In genomic region chr19:54462072-54462712, GRCh38 we compare ENCODE assay signal across 8 cellular contexts. TPM values are rescaled to one million over a fixed set of nuclear protein-coding genes. Genes with fewer than 3 reads are reported as not detected.
DNase-seq lines count a peak whose midpoint lies in the region; ATAC-seq, FAIRE-seq and TF ChIP-seq lines count a peak whose summit lies in the region.

No MANE protein-coding gene starts in this region.

- BruUV-seq in endothelial cell of umbilical vein (replicated peaks; lab: Mats Ljungman, UMichigan): no TSS peak

- POLR2A ChIA-PET in endothelial cell of umbilical vein (lab: Charles Lee): interaction anchor here (0.6 to 2.4 kb wide), 3 partner anchors 9 to 13 kb away, joined by 3 to 11 read pairs (median 4); partner anchors contain the start of genes CDC42EP5 and LENG8

- no peak for TF ChIP-seq POLR2A in endothelial cell of umbilical vein (IDR thresholded peaks at IDR 0.05; ENCODE audit: low read depth, low read length)
- TF ChIP-seq POLR2A in H54 (IDR thresholded peaks at IDR 0.05; ENCODE audit: low read depth, low read length): no peak

- ATAC-seq in GM18502 (IDR thresholded peaks at IDR 0.05; ENCODE audit: poor library complexity, unreplicated experiment): no peak

- FAIRE-seq in endothelial cell of umbilical vein (lab: Jason Lieb, UNC): no peak
- FAIRE-seq in H54 (lab: Jason Lieb, UNC): no peak

- H3K27me3 ChIP-seq in DOHH2 (ENCODE audit: control insufficient read depth, low read length) (no peaks in the 10 kb centered on the region), endothelial cell of umbilical vein (ENCODE audit: control insufficient read depth in 2 of 2, insufficient read depth in 2 of 2, low read length in 2 of 2) (no peaks in the 10 kb centered on the region), parathyroid adenoma (ENCODE audit: control insufficient read depth, insufficient read depth, low read length) (no peaks in the 10 kb centered on the region)

- intact Hi-C loops in endothelial cell of umbilical vein (cut with micrococcal nuclease): loop anchor here (2.0 to 10.0 kb wide), 6 partner anchors 271 to 1193 kb away; partner anchors contain the start of genes MYADM, PPP1R12C, RDH13 and TSEN34

- dilution Hi-C loops in endothelial cell of umbilical vein (cut with MboI; ENCODE audit: extremely low pct_ligation_motif_present, low sequenced_read_pairs): no loop called here

- H2AFZ ChIP-seq in endothelial cell of umbilical vein (ENCODE audit: low read depth, low read length): no peak overlapping the region
- H2AFZ ChIP-seq in parathyroid adenoma: no peak overlapping the region

- peak overlapping the region; percentile 80 for H3K4me3 ChIP-seq in DOHH2 (ENCODE audit: low read length)
- peak overlapping the region in 1 of 3 experiments; percentile 46 for H3K4me3 ChIP-seq in endothelial cell of umbilical vein (replicated peaks in 1 of 3; ENCODE audit: insufficient read depth in 1 of 3, low read depth in 1 of 3, low read length in 3 of 3)
- no peak overlapping the region for H3K4me3 ChIP-seq in parathyroid adenoma (ENCODE audit: low read depth, low read length)

- H3K9me3 ChIP-seq in DOHH2 (ENCODE audit: control insufficient read depth, insufficient read depth, low read length) (no peaks in the 10 kb centered on the region), endothelial cell of umbilical vein (replicated peaks; ENCODE audit: control insufficient read depth, insufficient read depth, low read length) (no peaks in the 10 kb centered on the region), parathyroid adenoma (ENCODE audit: control insufficient read depth, low read length) (no peaks in the 10 kb centered on the region)

- DNase-seq in endothelial cell of umbilical vein (ENCODE audit: low read depth, low spot score) (peak; percentile 19), H54 (ENCODE audit: insufficient read length, low spot score) (no peak), NCI-H2196 treated with DMSO at 0.1 percent for 48 hours (lab: John Stamatoyannopoulos, UW; ENCODE audit: unreplicated experiment) (no peak), NCI-H2171 (lab: John Stamatoyannopoulos, UW) (no peak)

- CTCF ChIA-PET in endothelial cell of umbilical vein (lab: Charles Lee): interaction anchor here (1.0 to 2.4 kb wide), 6 partner anchors 11 to 23 kb away, joined by 3 to 21 read pairs (median 5); partner anchors contain the start of genes CDC42EP5 and LENG8

- peak overlapping the region; percentile 82 for H3K4me2 ChIP-seq in DOHH2 (ENCODE audit: low read length)
- peak overlapping the region; percentile 75 for H3K4me2 ChIP-seq in endothelial cell of umbilical vein (ENCODE audit: insufficient read depth, low read length)
- no peak overlapping the region for H3K4me2 ChIP-seq in parathyroid adenoma (ENCODE audit: low read length)

- H3F3A ChIP-seq in DOHH2 (ENCODE audit: control insufficient read depth, insufficient read depth): peaks cover 6% of the 10 kb centered on the region; the same call in 1 of the 2 replicates

- no peaks in the 10 kb centered on the region; the same call in 1 of the 2 replicates for H4K20me1 ChIP-seq in DOHH2 (ENCODE audit: control insufficient read depth, insufficient read depth, low read depth, low read length)
- no peaks in the 10 kb centered on the region for H4K20me1 ChIP-seq in endothelial cell of umbilical vein (replicated peaks; ENCODE audit: control insufficient read depth, extremely low read depth, insufficient read depth, low read length)

- peaks cover 50% of the 10 kb centered on the region for H3K36me3 ChIP-seq in DOHH2 (ENCODE audit: control insufficient read depth, low read length)
- H3K36me3 ChIP-seq in endothelial cell of umbilical vein (ENCODE audit: control insufficient read depth in 2 of 2, extremely low read depth in 1 of 2, insufficient read depth in 2 of 2, low read length in 2 of 2): peaks cover 11 to 38% of the 10 kb centered on the region in 2 experiments
- H3K36me3 ChIP-seq in parathyroid adenoma (ENCODE audit: control insufficient read depth, insufficient read depth, low read length): no peaks in the 10 kb centered on the region

- H3K27ac ChIP-seq in DOHH2 (ENCODE audit: low read depth, low read length) (peak overlapping the region; percentile 81; the same call in 1 of the 2 replicates), endothelial cell of umbilical vein (ENCODE audit: insufficient read depth, low read depth, low read length) (peak overlapping the region; percentile 85), parathyroid adenoma (peak overlapping the region; percentile 59)

- no peaks in the 10 kb centered on the region for H3K9me1 ChIP-seq in endothelial cell of umbilical vein (replicated peaks; ENCODE audit: control insufficient read depth, extremely low read depth, insufficient read depth, low read length)

- peaks cover 30% of the 10 kb centered on the region for H3K4me1 ChIP-seq in DOHH2 (ENCODE audit: control insufficient read depth, low read length)
- peaks cover 29% of the 10 kb centered on the region for H3K4me1 ChIP-seq in endothelial cell of umbilical vein (ENCODE audit: control insufficient read depth, extremely low read depth, insufficient read depth, low read length)
- peaks cover 4% of the 10 kb centered on the region for H3K4me1 ChIP-seq in parathyroid adenoma

- H3K79me2 ChIP-seq in DOHH2 (ENCODE audit: control insufficient read depth, low read length): peaks cover 28% of the 10 kb centered on the region
- peaks cover 31% of the 10 kb centered on the region for H3K79me2 ChIP-seq in endothelial cell of umbilical vein (ENCODE audit: control insufficient read depth, insufficient read depth, low read length)
- peaks cover 6% of the 10 kb centered on the region for H3K79me2 ChIP-seq in parathyroid adenoma

- H3K9ac ChIP-seq in endothelial cell of umbilical vein (replicated peaks; ENCODE audit: extremely low read depth, insufficient read depth, low read length) (peak overlapping the region; percentile 79), parathyroid adenoma (no peak overlapping the region)

- no peak for TF ChIP-seq CTCF in DOHH2 (IDR thresholded peaks at IDR 0.05; ENCODE audit: low read depth, low read length, poor library complexity, severe bottlenecking)
- TF ChIP-seq CTCF in endothelial cell of umbilical vein (IDR thresholded peaks at IDR 0.05; ENCODE audit: extremely low read depth in 1 of 2, insufficient read depth in 1 of 2, low read depth in 1 of 2, low read length in 2 of 2): no peak
- TF ChIP-seq CTCF in parathyroid adenoma (IDR thresholded peaks at IDR 0.05): no peak

- H3K9me2 ChIP-seq in DOHH2 (replicated peaks; ENCODE audit: control insufficient read depth, low read length): no peaks in the 10 kb centered on the region

RNA-seq across cellular contexts. Expression of gene LENG9, which starts 1.4 kb away (rescaled TPM):
- 3.1 TPM for polyA plus RNA-seq in PFSK-1 (2012; ENCODE audit: insufficient read length, low read depth)
- 2.8 and 3.2 TPM in 2 replicates for total RNA-seq in endothelial cell of umbilical vein
- polyA plus RNA-seq in endothelial cell of umbilical vein: 0.97 and 1.5 TPM in 2 replicates
- polyA plus RNA-seq in endothelial cell of umbilical vein (2011; cell fraction: cytosol; rRNA removed): 0.61 and 0.93 TPM in 2 replicates
- 0.70 and 0.76 TPM in 2 replicates for polyA plus RNA-seq in endothelial cell of umbilical vein (2011; cell fraction: nucleus; rRNA removed)
- 1.8 and 3.8 TPM in 2 replicates for polyA plus RNA-seq in endothelial cell of umbilical vein (2012)
- 0.74 and 2.1 TPM in 2 replicates for polyA minus RNA-seq in endothelial cell of umbilical vein
- polyA minus RNA-seq in endothelial cell of umbilical vein (2011; cell fraction: cytosol; rRNA and poly(A)+ RNA removed): 7.8 TPM
- polyA minus RNA-seq in endothelial cell of umbilical vein (2011; cell fraction: nucleus; rRNA and poly(A)+ RNA removed): 0.87 and 3.4 TPM in 2 replicates

RNA-seq across cellular contexts. Expression of gene CDC42EP5, which starts 10.9 kb away (rescaled TPM):
- 13.8 TPM for polyA plus RNA-seq in PFSK-1 (2012; ENCODE audit: insufficient read length, low read depth)
- 73.8 and 85.5 TPM in 2 replicates for total RNA-seq in endothelial cell of umbilical vein
- 37.3 and 48.3 TPM in 2 replicates for polyA plus RNA-seq in endothelial cell of umbilical vein
- 10.6 and 30.3 TPM in 2 replicates for polyA plus RNA-seq in endothelial cell of umbilical vein (2011; cell fraction: cytosol; rRNA removed)
- polyA plus RNA-seq in endothelial cell of umbilical vein (2011; cell fraction: nucleus; rRNA removed): 10.9 and 11.5 TPM in 2 replicates
- polyA plus RNA-seq in endothelial cell of umbilical vein (2012): 16.2 and 50.4 TPM in 2 replicates
- polyA minus RNA-seq in endothelial cell of umbilical vein: 2.6 and 3.6 TPM in 2 replicates
- polyA minus RNA-seq in endothelial cell of umbilical vein (2011; cell fraction: cytosol; rRNA and poly(A)+ RNA removed): not detected
- 1.4 and 6.2 TPM in 2 replicates for polyA minus RNA-seq in endothelial cell of umbilical vein (2011; cell fraction: nucleus; rRNA and poly(A)+ RNA removed)

RNA-seq across cellular contexts. Expression of gene LENG8, which starts 13.2 kb away (rescaled TPM):
- polyA plus RNA-seq in PFSK-1 (2012; ENCODE audit: insufficient read length, low read depth): 163 TPM
- total RNA-seq in endothelial cell of umbilical vein: 213 and 218 TPM in 2 replicates
- polyA plus RNA-seq in endothelial cell of umbilical vein: 130 and 134 TPM in 2 replicates
- 15.7 and 31.4 TPM in 2 replicates for polyA plus RNA-seq in endothelial cell of umbilical vein (2011; cell fraction: cytosol; rRNA removed)
- polyA plus RNA-seq in endothelial cell of umbilical vein (2011; cell fraction: nucleus; rRNA removed): 910 and 958 TPM in 2 replicates
- 88.4 and 126 TPM in 2 replicates for polyA plus RNA-seq in endothelial cell of umbilical vein (2012)
- 105 and 107 TPM in 2 replicates for polyA minus RNA-seq in endothelial cell of umbilical vein
- 9.1 TPM for polyA minus RNA-seq in endothelial cell of umbilical vein (2011; cell fraction: cytosol; rRNA and poly(A)+ RNA removed)
- polyA minus RNA-seq in endothelial cell of umbilical vein (2011; cell fraction: nucleus; rRNA and poly(A)+ RNA removed): 160 and 181 TPM in 2 replicates

RNA-seq across cellular contexts. Expression of gene LAIR2, which starts 40.4 kb away (rescaled TPM):
- polyA plus RNA-seq in PFSK-1 (2012; ENCODE audit: insufficient read length, low read depth): not detected
- total RNA-seq in endothelial cell of umbilical vein: not detected in 2 replicates
- polyA plus RNA-seq in endothelial cell of umbilical vein: not detected in 2 replicates
- polyA plus RNA-seq in endothelial cell of umbilical vein (2011; cell fraction: cytosol; rRNA removed): not detected in 2 replicates
- not detected in 2 replicates for polyA plus RNA-seq in endothelial cell of umbilical vein (2011; cell fraction: nucleus; rRNA removed)
- polyA plus RNA-seq in endothelial cell of umbilical vein (2012): not detected in 2 replicates
- polyA minus RNA-seq in endothelial cell of umbilical vein: not detected in 2 replicates
- not detected for polyA minus RNA-seq in endothelial cell of umbilical vein (2011; cell fraction: cytosol; rRNA and poly(A)+ RNA removed)
- not detected in 2 replicates for polyA minus RNA-seq in endothelial cell of umbilical vein (2011; cell fraction: nucleus; rRNA and poly(A)+ RNA removed)

RNA-seq across cellular contexts. Expression of gene TTYH1, which starts 46.9 kb away (rescaled TPM):
- 0.72 TPM for polyA plus RNA-seq in PFSK-1 (2012; ENCODE audit: insufficient read length, low read depth)
- not detected in 2 replicates for total RNA-seq in endothelial cell of umbilical vein
- polyA plus RNA-seq in endothelial cell of umbilical vein: not detected in 2 replicates
- polyA plus RNA-seq in endothelial cell of umbilical vein (2011; cell fraction: cytosol; rRNA removed): not detected in 2 replicates
- not detected in 2 replicates for polyA plus RNA-seq in endothelial cell of umbilical vein (2011; cell fraction: nucleus; rRNA removed)
- 0.16 and 0.41 TPM in 2 replicates for polyA plus RNA-seq in endothelial cell of umbilical vein (2012)
- polyA minus RNA-seq in endothelial cell of umbilical vein: not detected in 2 replicates
- not detected for polyA minus RNA-seq in endothelial cell of umbilical vein (2011; cell fraction: cytosol; rRNA and poly(A)+ RNA removed)
- polyA minus RNA-seq in endothelial cell of umbilical vein (2011; cell fraction: nucleus; rRNA and poly(A)+ RNA removed): not detected in 2 replicates
